In the genomic region with DNA sequence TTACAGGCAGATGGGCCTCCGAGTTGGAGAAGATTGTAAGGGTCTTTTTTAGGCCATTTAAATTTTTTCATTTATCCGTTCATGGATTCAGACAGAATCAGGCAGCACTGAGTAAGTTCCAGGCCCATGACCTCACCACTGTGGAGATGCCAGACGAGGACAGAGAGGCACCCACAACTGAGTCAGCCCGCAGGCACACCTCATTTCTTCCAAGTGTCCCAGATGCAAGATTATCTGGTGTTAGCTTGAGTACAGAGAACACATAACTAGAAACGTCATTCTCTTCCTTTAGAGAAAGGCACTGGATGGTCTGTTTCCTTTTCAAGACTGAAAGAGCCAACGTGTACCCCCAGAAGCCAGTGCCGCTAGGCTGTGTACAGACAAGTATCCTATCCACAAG, we compare ENCODE assay signal across 10 cellular contexts. TPM values are rescaled to one million over a fixed set of nuclear protein-coding genes. Genes with fewer than 3 reads are reported as not detected.
A peak's percentile ranks its signal among the peaks of the same experiment; 100 is the strongest.
DNase-seq lines count a peak whose midpoint lies in the region; ATAC-seq and TF ChIP-seq lines count a peak whose summit lies in the region.
"Had no signal": no experiment of that assay in that cellular context is flagged by ENCODE, and none has a peak within 500 bp of the region (broad histone marks: within the 10 kb centered on the region; RNA-seq: fewer than 3 reads in every experiment).

No MANE protein-coding gene starts in this region.

- no peak for TF ChIP-seq CTCF in heart right ventricle (IDR thresholded peaks at IDR 0.05)

- H3K27ac Mint-ChIP-seq in activated naive CD8-positive, alpha-beta T cell treated with anti-CD3 and anti-CD28 coated beads, Interleukin-2, amount 50 U/mL, for 24 hours, result peak overlapping the region; percentile 56

- WGBS in heart right ventricle, 2 donors, result 56 to 70% methylated on average over 7 of the region's 7 CpGs

- H3K4me1 Mint-ChIP-seq in activated naive CD8-positive, alpha-beta T cell treated with anti-CD3 and anti-CD28 coated beads, Interleukin-2, amount 50 U/mL, for 24 hours, result peaks cover 75% of the 10 kb centered on the region

- H3K4me3 ChIP-seq in heart right ventricle, result no peak overlapping the region

- intact Hi-C loops in heart right ventricle (cut with DNase I), result loop anchor here in 7 of 10 donors (5.0 to 10.0 kb wide), 5 partner anchors 394 to 764 kb away; no protein-coding TSS in a partner anchor

- H3K4me1 ChIP-seq in heart right ventricle, result peaks cover 4 to 27% (median 14%) of the 10 kb centered on the region in 9 donors

- H3K27ac ChIP-seq in heart right ventricle, result peak overlapping the region in 9 of 10 donors; percentile 27 to 69 (median 42)

- no peaks in the 10 kb centered on the region for H3K27me3 Mint-ChIP-seq in activated naive CD8-positive, alpha-beta T cell treated with anti-CD3 and anti-CD28 coated beads, Interleukin-2, amount 50 U/mL, for 24 hours

- H3K9me3 ChIP-seq in heart right ventricle, result no peaks in the 10 kb centered on the region

- H3K4me3 Mint-ChIP-seq in activated naive CD8-positive, alpha-beta T cell treated with anti-CD3 and anti-CD28 coated beads, Interleukin-2, amount 50 U/mL, for 24 hours, result no peak overlapping the region
- H3K4me3 Mint-ChIP-seq: neural crest cell had no signal

- peak; percentile 11 for ATAC-seq in activated naive CD8-positive, alpha-beta T cell treated with anti-CD3 and anti-CD28 coated beads, Interleukin-2, amount 50 U/mL, for 24 hours
- ATAC-seq in heart right ventricle (peak in 7 of 8 donors; percentile 31 to 89 (median 62)), HG03196 (IDR thresholded peaks at IDR 0.05; ENCODE audit: unreplicated experiment) (no peak)

- no peaks in the 10 kb centered on the region for H3K27me3 ChIP-seq in heart right ventricle

- peaks cover 5% of the 10 kb centered on the region for H3K9me3 Mint-ChIP-seq in activated naive CD8-positive, alpha-beta T cell treated with anti-CD3 and anti-CD28 coated beads, Interleukin-2, amount 50 U/mL, for 24 hours
- H3K9me3 Mint-ChIP-seq: neural crest cell had no signal

- H3K36me3 Mint-ChIP-seq in activated naive CD8-positive, alpha-beta T cell treated with anti-CD3 and anti-CD28 coated beads, Interleukin-2, amount 50 U/mL, for 24 hours (ENCODE audit: low read depth), result peaks cover 48% of the 10 kb centered on the region

- DNase-seq in HCEC 1CT (peak; percentile 87), heart right ventricle (no peak), midbrain (lab: John Stamatoyannopoulos, UW) (no peak), hippocampal formation (lab: John Stamatoyannopoulos, UW) (no peak)
- DNase-seq in activated naive CD8-positive, alpha-beta T cell treated with anti-CD3 and anti-CD28 coated beads, Interleukin-2, amount 50 U/mL, for 24 hours, result no peak
- DNase-seq in stimulated activated CD8-positive, alpha-beta memory T cell treated with anti-CD3 and anti-CD28 coated beads, Interleukin-4, amount 100 ng/mL, for 48 hours, result peak; percentile 72
- DNase-seq in activated CD4-positive, CD25-positive, alpha-beta regulatory T cell (lab: John Stamatoyannopoulos, UW), result no peak
- DNase-seq: NCI-H774 had no signal

- H3K36me3 ChIP-seq in heart right ventricle, result peaks cover 0 to 48% (median 15%) of the 10 kb centered on the region in 9 donors

RNA-seq across cellular contexts. Expression of gene CLEC16A, which starts 16.9 kb away (rescaled TPM):
- total RNA-seq in heart right ventricle, result 10 to 100 TPM; 17.2 to 30.8 (median 23.2) TPM
- polyA plus RNA-seq in heart right ventricle, result 10 to 100 TPM; 12.1 to 16.7 TPM

RNA-seq across cellular contexts. Expression of gene DEXI, which starts 19.0 kb away (rescaled TPM):
- total RNA-seq in heart right ventricle, result 100 to 1,000 TPM in 4 of 10 donors, 10 to 100 TPM in 6; 68.8 to 109 (median 81.6) TPM
- 100 to 1,000 TPM in 1 of 2 donors, 10 to 100 TPM in 1; 91.4 to 104 TPM for polyA plus RNA-seq in heart right ventricle

Comparison
In these comparisons a context has a peak if more than half of its experiments do, and no peak if none do; other contexts are left out.
1. DNase-seq: peak in HCEC 1CT (single experiment) and stimulated activated CD8-positive, alpha-beta memory T cell treated with anti-CD3 and anti-CD28 coated beads, Interleukin-4, amount 100 ng/mL, for 48 hours (single experiment); none in activated naive CD8-positive, alpha-beta T cell treated with anti-CD3 and anti-CD28 coated beads, Interleukin-2, amount 50 U/mL, for 24 hours (single experiment), heart right ventricle (0 of 2), midbrain (single experiment), activated CD4-positive, CD25-positive, alpha-beta regulatory T cell (0 of 4) and hippocampal formation (0 of 2).